15 cellular contexts compared by ENCODE assay signal in genomic region chr3:48474619-48475018, GRCh38. TPM values are rescaled to one million over a fixed set of nuclear protein-coding genes. Genes with fewer than 3 reads are reported as not detected.
DNase-seq lines count a peak whose midpoint lies in the region; ATAC-seq and TF ChIP-seq lines count a peak whose summit lies in the region.
"Had no signal": no experiment of that assay in that cellular context is flagged by ENCODE, and none has a peak within 500 bp of the region (broad histone marks: within the 10 kb centered on the region; RNA-seq: fewer than 3 reads in every experiment).

No MANE protein-coding gene starts in this region.

- POLR2A ChIA-PET in CD8-positive, alpha-beta memory T cell (lab: Charles Lee): no interaction called here

- peaks cover 49 to 79% (median 57%) of the 10 kb centered on the region in 3 donors for H3K4me1 Mint-ChIP-seq in CD8-positive, alpha-beta memory T cell
- peaks cover 45 to 49% of the 10 kb centered on the region in 2 donors for H3K4me1 Mint-ChIP-seq in effector memory CD8-positive, alpha-beta T cell (ENCODE audit: low read depth in 2 of 2)
- peaks cover 47 to 52% of the 10 kb centered on the region in 2 donors for H3K4me1 Mint-ChIP-seq in natural killer cell

- no peak overlapping the region for H3K4me3 ChIP-seq in CD8-positive, alpha-beta memory T cell (ENCODE audit: low read length)
- no peak overlapping the region for H3K4me3 ChIP-seq in Karpas-422 (ENCODE audit: low read length)
- H3K4me3 ChIP-seq in body of pancreas: no peak overlapping the region
- H3K4me3 ChIP-seq: ascending aorta had no signal

- peaks cover 30% of the 10 kb centered on the region for H3K79me2 ChIP-seq in Karpas-422 (ENCODE audit: low read length)

- CTCF ChIA-PET in CD8-positive, alpha-beta memory T cell (lab: Charles Lee): interaction anchor here (10.2 kb wide), 1 partner anchor 38 kb away, joined by 69 read pairs; no protein-coding TSS in a partner anchor

- H3K27me3 ChIP-seq in CD8-positive, alpha-beta memory T cell (ENCODE audit: insufficient read depth, low read length, poor library complexity, severe bottlenecking): no peaks in the 10 kb centered on the region
- no peaks in the 10 kb centered on the region for H3K27me3 ChIP-seq in Karpas-422 (ENCODE audit: low read length)
- H3K27me3 ChIP-seq in body of pancreas: no peaks in the 10 kb centered on the region
- H3K27me3 ChIP-seq: ascending aorta had no signal

- H3K4me1 ChIP-seq in CD8-positive, alpha-beta memory T cell (ENCODE audit: insufficient read depth, low read length): peaks cover 55% of the 10 kb centered on the region
- H3K4me1 ChIP-seq in Karpas-422 (ENCODE audit: low read length) (peaks cover 37% of the 10 kb centered on the region), body of pancreas (peaks cover 34% of the 10 kb centered on the region)

- peaks cover 0 to 20% (median 3%) of the 10 kb centered on the region in 3 donors for H3K36me3 Mint-ChIP-seq in CD8-positive, alpha-beta memory T cell
- peaks cover 44% of the 10 kb centered on the region for H3K36me3 Mint-ChIP-seq in effector memory CD8-positive, alpha-beta T cell (ENCODE audit: insufficient read depth)
- H3K36me3 Mint-ChIP-seq in natural killer cell: no peaks in the 10 kb centered on the region

- peak overlapping the region; percentile 38 to 96 (median 86) for H3K27ac Mint-ChIP-seq in CD8-positive, alpha-beta memory T cell
- peak overlapping the region in 1 of 2 donors; percentile 88 for H3K27ac Mint-ChIP-seq in effector memory CD8-positive, alpha-beta T cell
- peak overlapping the region; percentile 74 to 97 for H3K27ac Mint-ChIP-seq in natural killer cell
- H3K27ac Mint-ChIP-seq: HFFc6 had no signal

- intact Hi-C loops in natural killer cell (cut with micrococcal nuclease) (no loop called here), body of pancreas (cut with DNase I) (no loop called here)

- peak overlapping the region in 1 of 7 donors; percentile 3 for H3K4me3 Mint-ChIP-seq in CD8-positive, alpha-beta memory T cell
- peak overlapping the region; percentile 4 to 10 for H3K4me3 Mint-ChIP-seq in effector memory CD8-positive, alpha-beta T cell
- no peak overlapping the region for H3K4me3 Mint-ChIP-seq in natural killer cell
- H3K4me3 Mint-ChIP-seq: HFFc6 had no signal

- no peaks in the 10 kb centered on the region for H3K27me3 Mint-ChIP-seq in CD8-positive, alpha-beta memory T cell
- H3K27me3 Mint-ChIP-seq in effector memory CD8-positive, alpha-beta T cell: no peaks in the 10 kb centered on the region
- H3K27me3 Mint-ChIP-seq in natural killer cell (ENCODE audit: low read depth in 2 of 2): no peaks in the 10 kb centered on the region

- DNase-seq in CD8-positive, alpha-beta memory T cell: no peak
- DNase-seq in Karpas-422: peak; percentile 38
- no peak for DNase-seq in effector memory CD8-positive, alpha-beta T cell
- DNase-seq in natural killer cell: no peak
- DNase-seq in body of pancreas: no peak
- no peak for DNase-seq in amniotic stem cell (lab: John Stamatoyannopoulos, UW)
- DNase-seq: GDM1, HFFc6, KG1, NCI-H2029, right cardiac atrium had no signal

- no peaks in the 10 kb centered on the region for H4K20me1 ChIP-seq in Karpas-422 (ENCODE audit: insufficient read depth, low read depth, low read length)

- no peak overlapping the region for H3K9ac ChIP-seq in Karpas-422 (ENCODE audit: low read length)

- H3K9me3 ChIP-seq in CD8-positive, alpha-beta memory T cell (ENCODE audit: low read length): no peaks in the 10 kb centered on the region
- H3K9me3 ChIP-seq in Karpas-422 (ENCODE audit: low read length) (no peaks in the 10 kb centered on the region), body of pancreas (no peaks in the 10 kb centered on the region)
- H3K9me3 ChIP-seq: ascending aorta had no signal

- no peak for TF ChIP-seq POLR2A in body of pancreas (IDR thresholded peaks at IDR 0.05)

- TF ChIP-seq CTCF in natural killer cell (IDR thresholded peaks at IDR 0.05): no peak
- no peak for TF ChIP-seq CTCF in body of pancreas (IDR thresholded peaks at IDR 0.05)

- no peaks in the 10 kb centered on the region for H3K9me3 Mint-ChIP-seq in CD8-positive, alpha-beta memory T cell
- H3K9me3 Mint-ChIP-seq in effector memory CD8-positive, alpha-beta T cell: no peaks in the 10 kb centered on the region
- no peaks in the 10 kb centered on the region for H3K9me3 Mint-ChIP-seq in natural killer cell
- H3K9me3 Mint-ChIP-seq: HFFc6 had no signal

- no peaks in the 10 kb centered on the region for H3K9me2 ChIP-seq in Karpas-422 (replicated peaks; ENCODE audit: insufficient read depth, low read length)

- H3K27ac ChIP-seq in CD8-positive, alpha-beta memory T cell (ENCODE audit: low read depth, low read length): no peak overlapping the region
- H3K27ac ChIP-seq in Karpas-422 (ENCODE audit: low read length) (no peak overlapping the region), body of pancreas (no peak overlapping the region)
- H3K27ac ChIP-seq: C4-2B had no signal

- no peak for ATAC-seq in effector memory CD8-positive, alpha-beta T cell (replicated peaks)
- ATAC-seq in natural killer cell (no peak), body of pancreas (no peak), HG03280 (IDR thresholded peaks at IDR 0.05; ENCODE audit: unreplicated experiment) (no peak), HG02938 (IDR thresholded peaks at IDR 0.05; ENCODE audit: unreplicated experiment) (no peak)
- ATAC-seq: right cardiac atrium had no signal

- H2AFZ ChIP-seq in Karpas-422 (ENCODE audit: low read length): no peak overlapping the region

- H3K4me2 ChIP-seq in Karpas-422 (ENCODE audit: low read depth, low read length, poor library complexity, severe bottlenecking): no peak overlapping the region

- WGBS in body of pancreas, 2 donors: 81 to 83% methylated on average over 4 of the region's 4 CpGs

- H3K36me3 ChIP-seq in CD8-positive, alpha-beta memory T cell (ENCODE audit: insufficient read depth, low read length): peaks cover 6% of the 10 kb centered on the region
- H3K36me3 ChIP-seq in Karpas-422 (ENCODE audit: insufficient read depth, low read length) (no peaks in the 10 kb centered on the region), body of pancreas (replicated peaks in 1 of 2; ENCODE audit: insufficient read depth in 1 of 2, low read depth in 2 of 2) (no peaks in the 10 kb centered on the region)

RNA-seq across cellular contexts. Expression of gene ATRIP, which starts 28.1 kb away (rescaled TPM):
- total RNA-seq in CD8-positive, alpha-beta memory T cell: 10 to 100 TPM; 22.1 to 22.8 TPM
- 13.4 TPM for polyA plus RNA-seq in CD8-positive, alpha-beta memory T cell
- 7.3 and 10.9 TPM in 2 replicates for total RNA-seq in Karpas-422 (2014; rRNA removed; shearing (Covaris generic); ENCODE audit: low replicate concordance)
- total RNA-seq in natural killer cell (10 to 100 TPM in 2 of 3 donors, 1 to 10 TPM in 1; 8.5 to 11.0 (median 10.6) TPM), body of pancreas (1 to 10 TPM; 2.6 to 4.3 TPM)

RNA-seq across cellular contexts. Expression of gene SHISA5, which starts 29.4 kb away (rescaled TPM):
- total RNA-seq in CD8-positive, alpha-beta memory T cell: 100 to 1,000 TPM; 102 TPM
- 470 TPM for polyA plus RNA-seq in CD8-positive, alpha-beta memory T cell
- 141 and 149 TPM in 2 replicates for total RNA-seq in Karpas-422 (2014; rRNA removed; shearing (Covaris generic); ENCODE audit: low replicate concordance)
- total RNA-seq in natural killer cell (100 to 1,000 TPM; 211 to 237 (median 218) TPM), body of pancreas (10 to 100 TPM; 46.5 to 48.5 TPM)

RNA-seq across cellular contexts. Expression of gene TMA7, which starts 34.6 kb away (rescaled TPM):
- 100 to 1,000 TPM; 420 to 494 TPM for total RNA-seq in CD8-positive, alpha-beta memory T cell
- polyA plus RNA-seq in CD8-positive, alpha-beta memory T cell: 826 TPM
- 300 and 483 TPM in 2 replicates for total RNA-seq in Karpas-422 (2014; rRNA removed; shearing (Covaris generic); ENCODE audit: low replicate concordance)
- total RNA-seq in natural killer cell (100 to 1,000 TPM; 192 to 239 (median 229) TPM), body of pancreas (100 to 1,000 TPM; 113 to 156 TPM)

RNA-seq across cellular contexts. Expression of gene CCDC51, which starts 34.7 kb away (rescaled TPM):
- total RNA-seq in CD8-positive, alpha-beta memory T cell: 10 to 100 TPM; 24.2 to 26.0 TPM
- polyA plus RNA-seq in CD8-positive, alpha-beta memory T cell: 11.3 TPM
- 22.0 and 28.3 TPM in 2 replicates for total RNA-seq in Karpas-422 (2014; rRNA removed; shearing (Covaris generic); ENCODE audit: low replicate concordance)
- total RNA-seq in natural killer cell (1 to 10 TPM; 4.4 to 8.8 (median 6.8) TPM), body of pancreas (1 to 10 TPM in 1 of 2 donors, under 1 TPM in 1; 0.33 to 2.6 TPM)

RNA-seq across cellular contexts. Expression of gene PLXNB1, which starts 44.7 kb away (rescaled TPM):
- total RNA-seq in CD8-positive, alpha-beta memory T cell: 1 to 10 TPM; 3.1 to 5.5 TPM
- polyA plus RNA-seq in CD8-positive, alpha-beta memory T cell: 0.30 TPM
- 34.0 and 48.3 TPM in 2 replicates for total RNA-seq in Karpas-422 (2014; rRNA removed; shearing (Covaris generic); ENCODE audit: low replicate concordance)
- total RNA-seq in natural killer cell (1 to 10 TPM; 4.3 to 5.0 (median 4.4) TPM), body of pancreas (100 to 1,000 TPM; 118 to 311 TPM)
